In genomic region chr17:30278032-30278431, GRCh38 we compare ENCODE assay signal across 8 cellular contexts. TPM values are rescaled to one million over a fixed set of nuclear protein-coding genes. Genes with fewer than 3 reads are reported as not detected.
DNase-seq lines count a peak whose midpoint lies in the region; ATAC-seq, FAIRE-seq and TF ChIP-seq lines count a peak whose summit lies in the region.

No MANE protein-coding gene starts in this region.

- H3K4me1 ChIP-seq in endothelial cell of umbilical vein (ENCODE audit: control insufficient read depth, extremely low read depth, insufficient read depth, low read length) (no peaks in the 10 kb centered on the region), parathyroid adenoma (peaks cover 13% of the 10 kb centered on the region)

- H2AFZ ChIP-seq in endothelial cell of umbilical vein (ENCODE audit: low read depth, low read length) (no peak overlapping the region), parathyroid adenoma (no peak overlapping the region)

- peaks cover 7 to 13% of the 10 kb centered on the region in 2 experiments for H3K36me3 ChIP-seq in endothelial cell of umbilical vein (ENCODE audit: control insufficient read depth in 2 of 2, extremely low read depth in 1 of 2, insufficient read depth in 2 of 2, low read length in 2 of 2)
- no peaks in the 10 kb centered on the region for H3K36me3 ChIP-seq in parathyroid adenoma (ENCODE audit: control insufficient read depth, insufficient read depth, low read length)

- H3K27ac ChIP-seq in endothelial cell of umbilical vein (ENCODE audit: insufficient read depth, low read depth, low read length), result no peak overlapping the region
- H3K27ac ChIP-seq in parathyroid adenoma, result no peak overlapping the region

- no peak overlapping the region for H3K4me3 ChIP-seq in endothelial cell of umbilical vein (replicated peaks in 1 of 3; ENCODE audit: insufficient read depth in 1 of 3, low read depth in 1 of 3, low read length in 3 of 3)
- H3K4me3 ChIP-seq in parathyroid adenoma (ENCODE audit: low read depth, low read length), result no peak overlapping the region

- H3K9me3 ChIP-seq in endothelial cell of umbilical vein (replicated peaks; ENCODE audit: control insufficient read depth, insufficient read depth, low read length) (no peaks in the 10 kb centered on the region), parathyroid adenoma (ENCODE audit: control insufficient read depth, low read length) (no peaks in the 10 kb centered on the region)

- no TSS peak for BruUV-seq in endothelial cell of umbilical vein (replicated peaks; lab: Mats Ljungman, UMichigan)

- dilution Hi-C loops in endothelial cell of umbilical vein (cut with MboI; ENCODE audit: extremely low pct_ligation_motif_present, low sequenced_read_pairs), result no loop called here

- H3K9ac ChIP-seq in endothelial cell of umbilical vein (replicated peaks; ENCODE audit: extremely low read depth, insufficient read depth, low read length) (no peak overlapping the region), parathyroid adenoma (no peak overlapping the region)

- TF ChIP-seq POLR2A in endothelial cell of umbilical vein (IDR thresholded peaks at IDR 0.05; ENCODE audit: low read depth, low read length), result no peak

- H3K27me3 ChIP-seq in endothelial cell of umbilical vein (ENCODE audit: control insufficient read depth in 2 of 2, insufficient read depth in 2 of 2, low read length in 2 of 2) (no peaks in the 10 kb centered on the region), parathyroid adenoma (ENCODE audit: control insufficient read depth, insufficient read depth, low read length) (no peaks in the 10 kb centered on the region)

- CTCF ChIA-PET in endothelial cell of umbilical vein (lab: Charles Lee), result interaction anchor here (0.6 to 3.6 kb wide), 23 partner anchors 13 to 185 kb away, joined by 3 to 76 read pairs (median 5); partner anchors contain the start of gene SLC6A4

- FAIRE-seq in endothelial cell of umbilical vein (lab: Jason Lieb, UNC), result peak; percentile 43

- H3K4me2 ChIP-seq in endothelial cell of umbilical vein (ENCODE audit: insufficient read depth, low read length) (no peak overlapping the region), parathyroid adenoma (ENCODE audit: low read length) (no peak overlapping the region)

- POLR2A ChIA-PET in endothelial cell of umbilical vein (lab: Charles Lee), result no interaction called here

- ATAC-seq in HG03460 (IDR thresholded peaks at IDR 0.05; ENCODE audit: unreplicated experiment), result no peak

- no peaks in the 10 kb centered on the region for H3K9me1 ChIP-seq in endothelial cell of umbilical vein (replicated peaks; ENCODE audit: control insufficient read depth, extremely low read depth, insufficient read depth, low read length)

- H3K79me2 ChIP-seq in endothelial cell of umbilical vein (ENCODE audit: control insufficient read depth, insufficient read depth, low read length), result no peaks in the 10 kb centered on the region
- no peaks in the 10 kb centered on the region for H3K79me2 ChIP-seq in parathyroid adenoma

- H4K20me1 ChIP-seq in endothelial cell of umbilical vein (replicated peaks; ENCODE audit: control insufficient read depth, extremely low read depth, insufficient read depth, low read length), result no peaks in the 10 kb centered on the region

- intact Hi-C loops in endothelial cell of umbilical vein (cut with micrococcal nuclease), result loop anchor here (1.0 kb wide), 2 partner anchors 153 to 174 kb away; no protein-coding TSS in a partner anchor

- TF ChIP-seq CTCF in endothelial cell of umbilical vein (IDR thresholded peaks at IDR 0.05; ENCODE audit: extremely low read depth in 1 of 2, insufficient read depth in 1 of 2, low read depth in 1 of 2, low read length in 2 of 2) (peak; percentile 46 to 55), parathyroid adenoma (IDR thresholded peaks at IDR 0.05) (peak; percentile 70)

- DNase-seq in NCI-H1417 (lab: John Stamatoyannopoulos, UW) (peak in 2 of 3 experiments; percentile 43 to 79), NCI-H1417 treated with DMSO at 0.1 percent for 48 hours (lab: John Stamatoyannopoulos, UW) (no peak), NCI-H460 (ENCODE audit: extremely low read depth, low read depth) (peak; percentile 23), endothelial cell of umbilical vein (ENCODE audit: low read depth, low spot score) (peak; percentile 85)
- no peak for DNase-seq in stimulated activated CD4-positive, alpha-beta T cell treated with anti-CD3 and anti-CD28 coated beads, Interleukin-12 subunit alpha, Interleukin-12 subunit beta, amount 100 ng/mL, for 4 hours
- DNase-seq in central memory CD4-positive, alpha-beta T cell, result no peak

TF ChIP-seq in endothelial cell of umbilical vein, 7 proteins besides CTCF, POLR2A, EP300 and RAD21:
- TF ChIP-seq, protein P1, sequence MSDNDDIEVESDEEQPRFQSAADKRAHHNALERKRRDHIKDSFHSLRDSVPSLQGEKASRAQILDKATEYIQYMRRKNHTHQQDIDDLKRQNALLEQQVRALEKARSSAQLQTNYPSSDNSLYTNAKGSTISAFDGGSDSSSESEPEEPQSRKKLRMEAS (IDR thresholded peaks at IDR 0.05; ENCODE audit: insufficient read depth, insufficient read length), result no peak
- TF ChIP-seq POLR2AphosphoS5 (IDR thresholded peaks at IDR 0.05; ENCODE audit: insufficient read depth, low read depth, low read length) (no peak), FOS (IDR thresholded peaks at IDR 0.05; ENCODE audit: borderline replicate concordance, insufficient read depth, low read length) (no peak), MYC (IDR thresholded peaks at IDR 0.05; ENCODE audit: low read depth, low read length) (no peak), EZH2 (IDR thresholded peaks at IDR 0.05; ENCODE audit: borderline replicate concordance, low read depth, low read length, severe bottlenecking) (no peak), JUN (IDR thresholded peaks at IDR 0.05; ENCODE audit: borderline replicate concordance, insufficient read depth, insufficient read length, low read depth) (no peak), GATA2 (IDR thresholded peaks at IDR 0.05; ENCODE audit: insufficient read depth, insufficient read length, low read depth, low read length) (no peak)
TF ChIP-seq in endothelial cell of umbilical vein: peak in this region for 0.

RNA-seq across cellular contexts. Expression of gene BLMH, which starts 13.7 kb away (rescaled TPM):
- 22.3 and 27.7 TPM in 2 replicates for total RNA-seq in NCI-H460 (2014; rRNA removed; shearing (Covaris generic))
- polyA plus RNA-seq in NCI-H460 (2014; cell fraction: nucleus; rRNA removed), result 39.1 and 39.9 TPM in 2 replicates
- total RNA-seq in endothelial cell of umbilical vein, result 65.8 and 75.0 TPM in 2 replicates
- polyA plus RNA-seq in endothelial cell of umbilical vein, result 18.6 and 24.6 TPM in 2 replicates
- 30.5 and 31.9 TPM in 2 replicates for polyA plus RNA-seq in endothelial cell of umbilical vein (2011; cell fraction: cytosol; rRNA removed)
- polyA plus RNA-seq in endothelial cell of umbilical vein (2011; cell fraction: nucleus; rRNA removed), result 31.7 and 31.9 TPM in 2 replicates
- 67.4 and 74.6 TPM in 2 replicates for polyA plus RNA-seq in endothelial cell of umbilical vein (2012)
- 24.8 and 32.6 TPM in 2 replicates for polyA minus RNA-seq in endothelial cell of umbilical vein
- polyA minus RNA-seq in endothelial cell of umbilical vein (2011; cell fraction: cytosol; rRNA and poly(A)+ RNA removed), result 9.7 TPM
- 37.9 and 47.1 TPM in 2 replicates for polyA minus RNA-seq in endothelial cell of umbilical vein (2011; cell fraction: nucleus; rRNA and poly(A)+ RNA removed)

RNA-seq across cellular contexts. Expression of gene SLC6A4, which starts 42.5 kb away (rescaled TPM):
- not detected in 2 replicates for total RNA-seq in NCI-H460 (2014; rRNA removed; shearing (Covaris generic))
- 0.56 TPM in 1 of 2 replicates, not detected in the other for polyA plus RNA-seq in NCI-H460 (2014; cell fraction: nucleus; rRNA removed)
- not detected in 2 replicates for total RNA-seq in endothelial cell of umbilical vein
- 0.18 and 0.25 TPM in 2 replicates for polyA plus RNA-seq in endothelial cell of umbilical vein
- 0.06 TPM in 1 of 2 replicates, not detected in the other for polyA plus RNA-seq in endothelial cell of umbilical vein (2011; cell fraction: cytosol; rRNA removed)
- polyA plus RNA-seq in endothelial cell of umbilical vein (2011; cell fraction: nucleus; rRNA removed), result 0.21 and 0.28 TPM in 2 replicates
- not detected in 2 replicates for polyA plus RNA-seq in endothelial cell of umbilical vein (2012)
- polyA minus RNA-seq in endothelial cell of umbilical vein, result 0.06 TPM in 1 of 2 replicates, not detected in the other
- polyA minus RNA-seq in endothelial cell of umbilical vein (2011; cell fraction: cytosol; rRNA and poly(A)+ RNA removed), result not detected
- polyA minus RNA-seq in endothelial cell of umbilical vein (2011; cell fraction: nucleus; rRNA and poly(A)+ RNA removed), result not detected in 2 replicates

RNA-seq across cellular contexts. Expression of gene TMIGD1, which starts 55.8 kb away (rescaled TPM):
- not detected in 2 replicates for total RNA-seq in NCI-H460 (2014; rRNA removed; shearing (Covaris generic))
- not detected in 2 replicates for polyA plus RNA-seq in NCI-H460 (2014; cell fraction: nucleus; rRNA removed)
- not detected in 2 replicates for total RNA-seq in endothelial cell of umbilical vein
- not detected in 2 replicates for polyA plus RNA-seq in endothelial cell of umbilical vein
- not detected in 2 replicates for polyA plus RNA-seq in endothelial cell of umbilical vein (2011; cell fraction: cytosol; rRNA removed)
- polyA plus RNA-seq in endothelial cell of umbilical vein (2011; cell fraction: nucleus; rRNA removed), result not detected in 2 replicates
- polyA plus RNA-seq in endothelial cell of umbilical vein (2012), result not detected in 2 replicates
- polyA minus RNA-seq in endothelial cell of umbilical vein, result not detected in 2 replicates
- polyA minus RNA-seq in endothelial cell of umbilical vein (2011; cell fraction: cytosol; rRNA and poly(A)+ RNA removed), result not detected
- polyA minus RNA-seq in endothelial cell of umbilical vein (2011; cell fraction: nucleus; rRNA and poly(A)+ RNA removed), result not detected in 2 replicates

Comparison
In these comparisons a context has a peak if more than half of its experiments do, and no peak if none do; other contexts are left out.
1. DNase-seq: peak in NCI-H1417 (2 of 3), NCI-H460 (single experiment) and endothelial cell of umbilical vein (single experiment); none in NCI-H1417 treated with DMSO at 0.1 percent for 48 hours (single experiment), stimulated activated CD4-positive, alpha-beta T cell treated with anti-CD3 and anti-CD28 coated beads, Interleukin-12 subunit alpha, Interleukin-12 subunit beta, amount 100 ng/mL, for 4 hours (single experiment) and central memory CD4-positive, alpha-beta T cell (single experiment).